ENCODE assay signal across 12 cellular contexts in genomic region chr1:41901551-41901950, GRCh38. TPM values are rescaled to one million over a fixed set of nuclear protein-coding genes. Genes with fewer than 3 reads are reported as not detected.
DNase-seq lines count a peak whose midpoint lies in the region; ATAC-seq and TF ChIP-seq lines count a peak whose summit lies in the region.
"Had no signal": no experiment of that assay in that cellular context is flagged by ENCODE, and none has a peak within 500 bp of the region (broad histone marks: within the 10 kb centered on the region; RNA-seq: fewer than 3 reads in every experiment).

No MANE protein-coding gene starts in this region.

- peak overlapping the region; percentile 21; the same call in 1 of the 2 replicates for H3K9ac ChIP-seq in DND-41 (ENCODE audit: low read depth, low read length)
- H3K9ac ChIP-seq in NT2/D1 (ENCODE audit: insufficient read length, low read depth), result peak overlapping the region; percentile 5

- H3K4me3 Mint-ChIP-seq in natural killer cell treated with Interleukin-12 subunit alpha and Interleukin-12 subunit beta and Interleukin-15 and Interleukin-18, amount 100 ng/mL, for 72 hours, result peak overlapping the region; percentile 56

- H3K4me3 ChIP-seq in DND-41 (ENCODE audit: low read depth in 1 of 2, low read length in 2 of 2) (no peak overlapping the region), NT2/D1 (ENCODE audit: insufficient read length, low read depth) (no peak overlapping the region), uterus (no peak overlapping the region)
- H3K4me3 ChIP-seq: heart left ventricle, lung had no signal

- peaks cover 72 to 81% of the 10 kb centered on the region in 2 donors for H3K4me1 Mint-ChIP-seq in natural killer cell treated with Interleukin-12 subunit alpha and Interleukin-12 subunit beta and Interleukin-15 and Interleukin-18, amount 100 ng/mL, for 72 hours (ENCODE audit: low read depth in 2 of 2)

- peaks cover 4% of the 10 kb centered on the region for H3K9me3 Mint-ChIP-seq in natural killer cell treated with Interleukin-12 subunit alpha and Interleukin-12 subunit beta and Interleukin-15 and Interleukin-18, amount 100 ng/mL, for 72 hours

- intact Hi-C loops in uterus (cut with DNase I; ENCODE audit: low total_unique reads), result no loop called here

- peak overlapping the region; percentile 72 for H3K27ac ChIP-seq in DND-41 (ENCODE audit: low read length)
- H3K27ac ChIP-seq in uterus, result no peak overlapping the region

- H3K4me1 ChIP-seq in DND-41 (ENCODE audit: insufficient read depth, low read length) (peaks cover 100% of the 10 kb centered on the region), NT2/D1 (ENCODE audit: insufficient read depth, insufficient read length) (peaks cover 20% of the 10 kb centered on the region), uterus (no peaks in the 10 kb centered on the region)

- TF ChIP-seq POLR2A in uterus (IDR thresholded peaks at IDR 0.05), result no peak

- peaks cover 37% of the 10 kb centered on the region for H4K20me1 ChIP-seq in DND-41 (ENCODE audit: insufficient read depth, low read length)

- H3K27ac Mint-ChIP-seq in natural killer cell treated with Interleukin-12 subunit alpha and Interleukin-12 subunit beta and Interleukin-15 and Interleukin-18, amount 100 ng/mL, for 72 hours, result peak overlapping the region; percentile 85 to 87

- H3K27me3 Mint-ChIP-seq in natural killer cell treated with Interleukin-12 subunit alpha and Interleukin-12 subunit beta and Interleukin-15 and Interleukin-18, amount 100 ng/mL, for 72 hours, result no peaks in the 10 kb centered on the region

- ATAC-seq in DND-41 (ENCODE audit: insufficient read depth, low read depth), result no peak
- no peak for ATAC-seq in natural killer cell treated with Interleukin-12 subunit alpha and Interleukin-12 subunit beta and Interleukin-15 and Interleukin-18, amount 100 ng/mL, for 72 hours

- no peaks in the 10 kb centered on the region for H3K36me3 Mint-ChIP-seq in natural killer cell treated with Interleukin-12 subunit alpha and Interleukin-12 subunit beta and Interleukin-15 and Interleukin-18, amount 100 ng/mL, for 72 hours

- no peaks in the 10 kb centered on the region for H3K9me3 ChIP-seq in DND-41 (ENCODE audit: insufficient read depth, low read length, severe bottlenecking)
- H3K9me3 ChIP-seq in NT2/D1 (ENCODE audit: insufficient read depth, low read length), result no peaks in the 10 kb centered on the region
- no peaks in the 10 kb centered on the region for H3K9me3 ChIP-seq in uterus
- H3K9me3 ChIP-seq: heart left ventricle had no signal

- TF ChIP-seq CTCF in DND-41 (IDR thresholded peaks at IDR 0.05; ENCODE audit: borderline replicate concordance, extremely low read depth, low read length, poor library complexity, severe bottlenecking), result no peak
- no peak for TF ChIP-seq CTCF in uterus (IDR thresholded peaks at IDR 0.05)

- H3K4me2 ChIP-seq in DND-41 (ENCODE audit: insufficient read depth, low read length), result 0 out of 2 replicates have a peak overlapping the region, but pooled peaks have one; percentile 20

- no peak for DNase-seq in DND-41
- DNase-seq in NT2/D1 (ENCODE audit: low read depth, low spot score), result no peak
- peak; percentile 14 for DNase-seq in dermis blood vessel endothelial cell
- no peak for DNase-seq in natural killer cell treated with Interleukin-12 subunit alpha and Interleukin-12 subunit beta and Interleukin-15 and Interleukin-18, amount 100 ng/mL, for 72 hours (ENCODE audit: low spot score)
- DNase-seq in uterus, result no peak
- DNase-seq in stimulated activated CD4-positive, alpha-beta T cell treated with anti-CD3 and anti-CD28 coated beads, Interleukin-4, amount 100 ng/mL, for 24 hours, result no peak
- DNase-seq in GM03348 (ENCODE audit: low spot score), result no peak
- DNase-seq: amygdala; NCI-H187 treated with DMSO at 0.1 percent for 48 hours; NK-92 treated with Interleukin-12 subunit alpha and Interleukin-12 subunit beta, amount 100 ng/mL, for 24 hours had no signal

- peaks cover 34% of the 10 kb centered on the region for H3K36me3 ChIP-seq in DND-41 (ENCODE audit: insufficient read depth, low read length)
- no peaks in the 10 kb centered on the region for H3K36me3 ChIP-seq in NT2/D1 (ENCODE audit: insufficient read depth, insufficient read length, low read length)
- no peaks in the 10 kb centered on the region for H3K36me3 ChIP-seq in uterus
- H3K36me3 ChIP-seq: heart left ventricle had no signal

- no peaks in the 10 kb centered on the region for H3K27me3 ChIP-seq in DND-41 (ENCODE audit: insufficient read depth, low read length, poor library complexity)
- H3K27me3 ChIP-seq in NT2/D1 (ENCODE audit: insufficient read depth, insufficient read length), result no peaks in the 10 kb centered on the region
- H3K27me3 ChIP-seq in uterus, result no peaks in the 10 kb centered on the region
- H3K27me3 ChIP-seq: heart left ventricle had no signal

- H3K79me2 ChIP-seq in DND-41 (ENCODE audit: insufficient read depth, low read length), result peaks cover 99% of the 10 kb centered on the region

- H2AFZ ChIP-seq in DND-41 (ENCODE audit: low read depth, low read length), result no peak overlapping the region

RNA-seq across cellular contexts. Expression of gene HIVEP3, which starts 17.2 kb away (rescaled TPM):
- total RNA-seq in dermis blood vessel endothelial cell (0.85 and 0.93 TPM in 2 replicates), uterus (1 to 10 TPM in 3 of 4 donors, under 1 TPM in 1; 0.51 to 7.6 (median 2.9) TPM)
- total RNA-seq in natural killer cell treated with Interleukin-12 subunit alpha and Interleukin-12 subunit beta and Interleukin-15 and Interleukin-18, amount 100 ng/mL, for 72 hours, result 10 to 100 TPM; 17.9 to 32.0 TPM
